In the genomic region with DNA sequence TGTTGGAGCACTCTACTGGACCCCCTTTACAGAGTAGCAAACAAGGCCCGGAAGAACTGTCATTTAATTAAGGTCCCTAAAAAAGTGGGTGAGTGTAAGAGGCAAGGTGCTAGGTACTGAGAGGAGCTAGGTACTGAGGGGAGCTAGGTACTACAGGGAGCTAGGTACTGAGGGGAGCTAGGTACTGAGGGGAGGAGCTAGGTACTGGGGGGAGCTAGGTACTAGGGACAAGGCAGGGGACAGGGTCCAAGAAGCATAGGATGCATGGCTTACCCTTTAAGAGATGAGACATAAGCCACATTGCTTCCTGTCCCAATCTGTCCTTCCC, we compare ENCODE assay signal across 27 cellular contexts. TPM values are rescaled to one million over a fixed set of nuclear protein-coding genes. Genes with fewer than 3 reads are reported as not detected.
DNase-seq lines count a peak whose midpoint lies in the region; ATAC-seq, FAIRE-seq and TF ChIP-seq lines count a peak whose summit lies in the region.
"Had no signal": no experiment of that assay in that cellular context is flagged by ENCODE, and none has a peak within 500 bp of the region (broad histone marks: within the 10 kb centered on the region; RNA-seq: fewer than 3 reads in every experiment).

No MANE protein-coding gene starts in this region.

- FAIRE-seq in H54 (lab: Jason Lieb, UNC): no peak
- FAIRE-seq: GM12891, HTR-8/SVneo, RCC 7860 had no signal

- H3K4me1 ChIP-seq in esophagus squamous epithelium (peaks cover 0 to 40% (median 0%) of the 10 kb centered on the region in 3 donors), spleen (no peaks in the 10 kb centered on the region)

- TF ChIP-seq CTCF in esophagus squamous epithelium (IDR thresholded peaks at IDR 0.05): no peak
- TF ChIP-seq CTCF in spleen (IDR thresholded peaks at IDR 0.05 in 8 of 11, conservative IDR thresholded peaks at IDR 0.05 in 3 of 11): no peak

- no peak for TF ChIP-seq POLR2A in esophagus squamous epithelium (IDR thresholded peaks at IDR 0.05)
- TF ChIP-seq POLR2A in spleen (IDR thresholded peaks at IDR 0.05): no peak
- TF ChIP-seq POLR2A in H54 (IDR thresholded peaks at IDR 0.05; ENCODE audit: low read depth, low read length): no peak

- H3K9me3 ChIP-seq in esophagus squamous epithelium (peaks cover 0 to 5% (median 5%) of the 10 kb centered on the region in 3 donors), spleen (peaks cover 0 to 13% (median 11%) of the 10 kb centered on the region in 8 donors)

- H3K4me3 ChIP-seq in esophagus squamous epithelium (peak overlapping the region in 3 of 4 donors; percentile 51 to 66 (median 52)), spleen (no peak overlapping the region)

- peak overlapping the region; percentile 85 to 94 (median 90) for H3K27ac ChIP-seq in esophagus squamous epithelium
- H3K27ac ChIP-seq in spleen: peak overlapping the region in 5 of 8 donors; percentile 6 to 48 (median 32)
- H3K27ac ChIP-seq: 22Rv1 had no signal

- intact Hi-C loops in cardiac septum (cut with DNase I): no loop called here
- intact Hi-C loops in left cardiac atrium (cut with DNase I): no loop called here
- intact Hi-C loops in esophagus squamous epithelium (cut with DNase I): loop anchor here (10.0 kb wide), 2 partner anchors 140 to 360 kb away; no protein-coding TSS in a partner anchor
- intact Hi-C loops in spleen (cut with DNase I; ENCODE audit: low total_unique reads): no loop called here

- peak; percentile 27 for DNase-seq in cardiac septum (ENCODE audit: low spot score)
- DNase-seq in left cardiac atrium: no peak
- no peak for DNase-seq in esophagus squamous epithelium (lab: John Stamatoyannopoulos, UW)
- DNase-seq in spleen: no peak
- no peak for DNase-seq in stimulated activated CD4-positive, alpha-beta T cell treated with anti-CD3 and anti-CD28 coated beads, Interleukin-4, amount 100 ng/mL, for 4 hours
- no peak for DNase-seq in HuH-7.5 (ENCODE audit: low spot score)
- DNase-seq in H54 (ENCODE audit: insufficient read length, low spot score): no peak
- DNase-seq: ACHN, AML-193, C1 segment of cervical spinal cord, DMS153, H9, IMR-90, MV-4-11, NCI-H1694 treated with DMSO at 0.1 percent for 48 hours, NCI-H446 treated with DMSO at 0.1 percent for 48 hours, NCI-H526 treated with DMSO at 0.1 percent for 48 hours, OCI-M1, Right ventricle myocardium superior had no signal

- H3K27me3 ChIP-seq in esophagus squamous epithelium (peaks cover 0 to 6% (median 0%) of the 10 kb centered on the region in 4 donors), spleen (replicated peaks in 1 of 7) (peaks cover 0 to 16% (median 0%) of the 10 kb centered on the region in 7 donors)

- ATAC-seq in left cardiac atrium (no peak), HG03378 (IDR thresholded peaks at IDR 0.05; ENCODE audit: unreplicated experiment) (no peak)
- ATAC-seq: CD8-positive, alpha-beta T cell had no signal

- H3K36me3 ChIP-seq in esophagus squamous epithelium (peaks cover 0 to 35% (median 13%) of the 10 kb centered on the region in 3 donors), spleen (no peaks in the 10 kb centered on the region)

- WGBS in esophagus squamous epithelium, 2 donors: 36 to 60% methylated on average over 1 of the region's 1 CpG
- 90 to 97% (median 93%) methylated on average over 1 of the region's 1 CpG for WGBS in spleen, 5 donors

RNA-seq across cellular contexts. Expression of a gene that starts 4.9 kb away (rescaled TPM):
- not detected for total RNA-seq in cardiac septum
- 1 to 10 TPM; 1.2 to 4.6 TPM for total RNA-seq in left cardiac atrium
- over 10,000 TPM in 1 of 4 donors, 1,000 to 10,000 TPM in 3; 7,921 to 12,107 (median 9,375) TPM for total RNA-seq in esophagus squamous epithelium
- total RNA-seq in spleen: 1 to 10 TPM in 2 of 7 donors, under 1 TPM in 2, not detected in 3; 0.23 to 1.5 (median 0.85) TPM
- 1 to 10 TPM in 1 of 3 donors, under 1 TPM in 2; 0.93 to 1.9 (median 0.96) TPM for polyA plus RNA-seq in spleen
- total RNA-seq: CD8-positive, alpha-beta T cell; G401; H9; IMR-90; Right ventricle myocardium superior; SK-MEL-5 had no signal
- polyA plus RNA-seq: IMR-90 had no signal

RNA-seq across cellular contexts. Expression of a gene that starts 22.2 kb away (rescaled TPM):
- total RNA-seq in cardiac septum (not detected), left cardiac atrium (1 to 10 TPM in 1 of 2 donors, under 1 TPM in 1; 0.24 to 1.2 TPM), esophagus squamous epithelium (over 10,000 TPM in 3 of 4 donors, 1,000 to 10,000 TPM in 1; 1,263 to 22,053 (median 17,717) TPM), spleen (not detected)
- polyA plus RNA-seq in spleen: under 1 TPM; 0.42 to 0.83 (median 0.45) TPM
- total RNA-seq: CD8-positive, alpha-beta T cell; G401; H9; IMR-90; Right ventricle myocardium superior; SK-MEL-5 had no signal
- polyA plus RNA-seq: IMR-90 had no signal

RNA-seq across cellular contexts. Expression of a gene that starts 37.7 kb away (rescaled TPM):
- total RNA-seq in cardiac septum (not detected), left cardiac atrium (not detected), esophagus squamous epithelium (not detected), spleen (not detected)
- polyA plus RNA-seq in spleen: not detected
- total RNA-seq: CD8-positive, alpha-beta T cell; G401; H9; IMR-90; Right ventricle myocardium superior; SK-MEL-5 had no signal
- polyA plus RNA-seq: IMR-90 had no signal

RNA-seq across cellular contexts. Expression of a gene that starts 41.7 kb away (rescaled TPM):
- not detected for total RNA-seq in cardiac septum
- total RNA-seq in left cardiac atrium: not detected
- 1,000 to 10,000 TPM in 3 of 4 donors, 10 to 100 TPM in 1; 99.0 to 3,532 (median 1,742) TPM for total RNA-seq in esophagus squamous epithelium
- not detected for total RNA-seq in spleen
- polyA plus RNA-seq in spleen: under 1 TPM; 0.03 to 0.07 (median 0.06) TPM
- total RNA-seq: CD8-positive, alpha-beta T cell; G401; H9; IMR-90; Right ventricle myocardium superior; SK-MEL-5 had no signal
- polyA plus RNA-seq: IMR-90 had no signal

RNA-seq across cellular contexts. Expression of a gene that starts 58.4 kb away (rescaled TPM):
- total RNA-seq in cardiac septum (not detected), left cardiac atrium (not detected), esophagus squamous epithelium (1 to 10 TPM in 1 of 4 donors, under 1 TPM in 1, not detected in 2; 0.19 to 6.7 TPM), spleen (not detected)
- not detected for polyA plus RNA-seq in spleen
- total RNA-seq: CD8-positive, alpha-beta T cell; G401; H9; IMR-90; Right ventricle myocardium superior; SK-MEL-5 had no signal
- polyA plus RNA-seq: IMR-90 had no signal

Comparison
In these comparisons a context has a peak if more than half of its experiments do, and no peak if none do; other contexts are left out.
1. H3K4me3 ChIP-seq: peak in esophagus squamous epithelium (3 of 4); none in spleen (0 of 8).
2. RNA of a gene that starts 4.9 kb away (total RNA-seq): 7,921 to 12,107 TPM in esophagus squamous epithelium; 1.2 to 4.6 TPM in left cardiac atrium, 0.23 to 1.5 TPM in spleen and not detected in cardiac septum (single experiment); every median in the first group is over 1,000 times any median in the second.
3. RNA of a gene that starts 22.2 kb away (total RNA-seq): 1,263 to 22,053 TPM in esophagus squamous epithelium; 0.24 to 1.2 TPM in left cardiac atrium, not detected in cardiac septum (single experiment) and not detected in spleen; every median in the first group is over 100 times any median in the second.